9 cellular contexts compared by ENCODE assay signal in the genomic region with DNA sequence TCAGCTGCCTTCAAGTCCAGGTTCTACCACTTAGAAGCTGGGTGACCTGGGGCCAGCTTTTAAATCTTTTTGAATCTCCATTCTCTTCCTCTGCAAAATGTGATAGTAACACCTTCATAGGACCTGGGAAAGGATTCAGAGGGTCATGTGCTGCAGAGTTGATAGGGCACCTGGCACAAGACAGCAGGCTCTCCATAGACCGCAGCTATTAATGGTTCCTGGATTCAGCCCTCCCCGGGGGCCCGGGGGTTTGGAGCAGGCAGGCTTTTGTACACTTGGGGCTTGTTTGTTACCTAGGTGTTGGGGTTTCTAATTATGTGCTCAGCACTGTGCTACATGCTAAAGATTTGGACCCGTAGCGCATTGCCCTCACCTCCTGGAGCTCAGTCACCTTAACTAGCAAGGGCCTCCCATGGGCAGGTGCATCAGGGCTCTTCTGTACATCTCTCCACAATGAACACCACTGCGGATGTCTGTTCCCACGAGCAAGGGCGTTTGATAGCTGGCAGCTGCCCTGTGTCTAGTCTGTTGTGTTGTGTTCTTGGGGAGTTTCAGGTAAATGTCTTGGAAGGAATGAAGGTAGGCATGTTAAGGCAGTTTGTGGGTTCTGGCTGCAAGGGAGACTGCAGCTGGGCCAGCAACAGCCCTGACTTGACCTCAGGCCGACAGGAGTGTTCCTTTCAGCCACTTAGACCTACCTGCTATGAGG. TPM values are rescaled to one million over a fixed set of nuclear protein-coding genes. Genes with fewer than 3 reads are reported as not detected.
DNase-seq lines count a peak whose midpoint lies in the region; ATAC-seq and TF ChIP-seq lines count a peak whose summit lies in the region.
"Had no signal": no experiment of that assay in that cellular context is flagged by ENCODE, and none has a peak within 500 bp of the region (broad histone marks: within the 10 kb centered on the region; RNA-seq: fewer than 3 reads in every experiment).

No MANE protein-coding gene starts in this region.

- POLR2A ChIA-PET in CD8-positive, alpha-beta T cell (lab: Charles Lee): interaction anchor here (1.1 to 4.6 kb wide), 9 partner anchors 9 to 326 kb away, joined by 3 to 33 read pairs (median 6); no protein-coding TSS in a partner anchor
- POLR2A ChIA-PET in Panc1 (lab: Charles Lee): interaction anchor here (0.5 to 0.6 kb wide), 2 partner anchors 14 to 75 kb away, joined by 8 read pairs; no protein-coding TSS in a partner anchor

- H3K4me2 ChIP-seq in neuronal stem cell (ENCODE audit: insufficient read depth, low read length, poor library complexity, severe bottlenecking): peak overlapping the region; percentile 11

- no peak overlapping the region for H4K91ac ChIP-seq in neuronal stem cell (ENCODE audit: low read depth, low read length, poor library complexity)

- no peaks in the 10 kb centered on the region for H3K9me3 Mint-ChIP-seq in CD8-positive, alpha-beta T cell

- no peak overlapping the region for H3K14ac ChIP-seq in neuronal stem cell (ENCODE audit: low read length)

- peak in 1 of 7 experiments; percentile 60 for DNase-seq in CD8-positive, alpha-beta T cell
- DNase-seq in Panc1 (ENCODE audit: low read depth, low spot score): no peak
- DNase-seq in neuronal stem cell (ENCODE audit: low spot score): no peak
- DNase-seq in middle frontal gyrus (ENCODE audit: extremely low spot score, low spot score): no peak
- DNase-seq: NCI-H446 treated with DMSO at 0.1 percent for 48 hours had no signal

- no peak overlapping the region for H3K4ac ChIP-seq in neuronal stem cell (ENCODE audit: low read length)

- BruUV-seq in Panc1 (replicated peaks; lab: Mats Ljungman, UMichigan): no TSS peak

- peak overlapping the region; percentile 47 for H3K4me3 ChIP-seq in CD8-positive, alpha-beta T cell (ENCODE audit: low read depth, low read length)
- H3K4me3 ChIP-seq in Panc1 (ENCODE audit: low read depth in 2 of 2, low read length in 2 of 2) (peak overlapping the region; percentile 2 to 21; a peak in 3 of 4 replicates), esophagus (ENCODE audit: low read depth in 1 of 2, low read length in 2 of 2) (peak overlapping the region in 1 of 2 donors; percentile 20), neuronal stem cell (ENCODE audit: low read length in 2 of 2) (no peak overlapping the region)

- in situ Hi-C loops in Panc1 (cut with HindIII; ENCODE audit: low pct_unique_long_range_greater_than_20kb, low sequenced_read_pairs): no loop called here

- CTCF ChIA-PET in CD8-positive, alpha-beta T cell (lab: Charles Lee): interaction anchor here (0.9 to 4.6 kb wide), 7 partner anchors 9 to 70 kb away, joined by 4 to 41 read pairs (median 10); no protein-coding TSS in a partner anchor
- CTCF ChIA-PET in Panc1 (lab: Charles Lee): no interaction called here

- no peak overlapping the region for H2BK12ac ChIP-seq in neuronal stem cell (ENCODE audit: low read length)

- peak overlapping the region; percentile 82 for H3K4me3 Mint-ChIP-seq in CD8-positive, alpha-beta T cell

- no peak overlapping the region for H2AK5ac ChIP-seq in neuronal stem cell (ENCODE audit: low read depth, low read length)

- H2AFZ ChIP-seq in neuronal stem cell (ENCODE audit: low read length): no peak overlapping the region

- H4K8ac ChIP-seq in neuronal stem cell (ENCODE audit: low read depth, low read length): no peak overlapping the region

- no peaks in the 10 kb centered on the region for H3K27me3 Mint-ChIP-seq in CD8-positive, alpha-beta T cell (ENCODE audit: low read depth)

- peak overlapping the region; percentile 2 for H3K27ac ChIP-seq in CD8-positive, alpha-beta T cell (ENCODE audit: low read depth, low read length)
- peak overlapping the region; percentile 66; the same call in 1 of the 2 replicates for H3K27ac ChIP-seq in Panc1 (ENCODE audit: low read length)
- H3K27ac ChIP-seq in esophagus (ENCODE audit: low read depth in 2 of 2, low read length in 1 of 2): peak overlapping the region; percentile 36 to 81
- peak overlapping the region; percentile 47 for H3K27ac ChIP-seq in neuronal stem cell (replicated peaks; ENCODE audit: low read length)

- H2BK5ac ChIP-seq in neuronal stem cell (ENCODE audit: low read length): no peak overlapping the region

- H2BK120ac ChIP-seq in neuronal stem cell (ENCODE audit: low read depth, low read length): no peak overlapping the region

- intact Hi-C loops in CD8-positive, alpha-beta T cell (cut with DNase I, micrococcal nuclease): loop anchor here (1.0 to 5.0 kb wide), 3 partner anchors 8 to 34 kb away; no protein-coding TSS in a partner anchor
- intact Hi-C loops in Panc1 (cut with micrococcal nuclease; ENCODE audit: unreplicated experiment): no loop called here

- H3K23ac ChIP-seq in neuronal stem cell (ENCODE audit: low read depth, low read length, poor library complexity): no peak overlapping the region

- H3K27ac Mint-ChIP-seq in CD8-positive, alpha-beta T cell: peak overlapping the region; percentile 88

- 26 to 27% methylated on average over 9 of the region's 9 CpGs for WGBS in esophagus, 2 donors
- WGBS in neuronal stem cell (ENCODE audit: extremely low coverage in 2 of 2, insufficient read length in 2 of 2, insufficient replicate concordance in 1 of 2), 2 donors: no CpG with 5 or more reads among the region's 9 CpGs

- no peaks in the 10 kb centered on the region for H3K9me3 ChIP-seq in CD8-positive, alpha-beta T cell (ENCODE audit: low read length)
- H3K9me3 ChIP-seq in Panc1 (ENCODE audit: control insufficient read depth, insufficient read depth, low read depth, low read length): no peaks in the 10 kb centered on the region
- H3K9me3 ChIP-seq in esophagus (ENCODE audit: control insufficient read depth in 2 of 2, insufficient read depth in 1 of 2, low read depth in 1 of 2, low read length in 1 of 2): no peaks in the 10 kb centered on the region
- peaks cover 0 to 3% of the 10 kb centered on the region in 2 donors for H3K9me3 ChIP-seq in neuronal stem cell (replicated peaks in 1 of 2; ENCODE audit: control insufficient read depth in 2 of 2, insufficient read depth in 1 of 2, low read depth in 1 of 2, low read length in 2 of 2)

- no peak overlapping the region for H2BK15ac ChIP-seq in neuronal stem cell (ENCODE audit: low read length)

- no peak for TF ChIP-seq CTCF in CD8-positive, alpha-beta T cell (IDR thresholded peaks at IDR 0.05)
- no peak for TF ChIP-seq CTCF in Panc1 (IDR thresholded peaks at IDR 0.05)

- peak overlapping the region; percentile 30 for H3K18ac ChIP-seq in neuronal stem cell (ENCODE audit: low read length)

- H3K4me1 Mint-ChIP-seq in CD8-positive, alpha-beta T cell (ENCODE audit: low read depth): peaks cover 88% of the 10 kb centered on the region

- peaks cover 2% of the 10 kb centered on the region for H3K79me1 ChIP-seq in neuronal stem cell (ENCODE audit: low read depth, low read length)

- H3K36me3 ChIP-seq in CD8-positive, alpha-beta T cell (ENCODE audit: insufficient read depth, low read length): no peaks in the 10 kb centered on the region
- H3K36me3 ChIP-seq in Panc1 (ENCODE audit: control insufficient read depth, insufficient read depth, low read length) (no peaks in the 10 kb centered on the region), esophagus (ENCODE audit: control insufficient read depth in 2 of 2, insufficient read depth in 2 of 2, low read length in 1 of 2) (peaks cover 0 to 5% of the 10 kb centered on the region in 2 donors), neuronal stem cell (replicated peaks in 1 of 2; ENCODE audit: control insufficient read depth in 2 of 2, insufficient read depth in 2 of 2, low read length in 2 of 2) (peaks cover 0 to 63% of the 10 kb centered on the region in 2 donors)

- no peak overlapping the region for H3K9ac ChIP-seq in neuronal stem cell (ENCODE audit: low read depth, low read length, poor library complexity)

- H3K27me3 ChIP-seq in CD8-positive, alpha-beta T cell (ENCODE audit: insufficient read depth, low read length): no peaks in the 10 kb centered on the region
- H3K27me3 ChIP-seq in Panc1 (ENCODE audit: control insufficient read depth, insufficient read depth, low read length): no peaks in the 10 kb centered on the region
- H3K27me3 ChIP-seq in esophagus (ENCODE audit: control insufficient read depth in 1 of 2, insufficient read depth in 2 of 2, low read length in 2 of 2): no peaks in the 10 kb centered on the region
- no peaks in the 10 kb centered on the region for H3K27me3 ChIP-seq in neuronal stem cell (ENCODE audit: control insufficient read depth in 3 of 3, insufficient read depth in 3 of 3, low read depth in 1 of 3, low read length in 3 of 3)

- H3K36me3 Mint-ChIP-seq in CD8-positive, alpha-beta T cell: peaks cover 19% of the 10 kb centered on the region

- peaks cover 93% of the 10 kb centered on the region for H3K4me1 ChIP-seq in CD8-positive, alpha-beta T cell (ENCODE audit: insufficient read depth, low read length)
- peaks cover 77% of the 10 kb centered on the region for H3K4me1 ChIP-seq in Panc1 (ENCODE audit: control insufficient read depth, insufficient read depth, low read length)
- H3K4me1 ChIP-seq in esophagus (ENCODE audit: control insufficient read depth in 2 of 2, insufficient read depth in 2 of 2, low read length in 1 of 2): peaks cover 27 to 32% of the 10 kb centered on the region in 2 donors
- H3K4me1 ChIP-seq in neuronal stem cell (ENCODE audit: control insufficient read depth in 2 of 2, insufficient read depth in 1 of 2, low read depth in 1 of 2, low read length in 2 of 2): peaks cover 38 to 64% of the 10 kb centered on the region in 2 donors

- no peak for ATAC-seq in CD8-positive, alpha-beta T cell
- ATAC-seq in Panc1 (no peak), HG03342 (IDR thresholded peaks at IDR 0.05; ENCODE audit: unreplicated experiment) (no peak), GM21825 (IDR thresholded peaks at IDR 0.05; ENCODE audit: unreplicated experiment) (no peak), HG03460 (IDR thresholded peaks at IDR 0.05; ENCODE audit: unreplicated experiment) (no peak)

RNA-seq across cellular contexts. Expression of gene PRRC2B, which starts 12.1 kb away (rescaled TPM):
- total RNA-seq in CD8-positive, alpha-beta T cell: 100 to 1,000 TPM; 234 to 251 TPM
- total RNA-seq in Panc1 (2021; ENCODE audit: unreplicated experiment): 200 TPM
- 124 TPM for polyA plus RNA-seq in Panc1 (2012; ENCODE audit: insufficient read length)
- polyA plus RNA-seq in esophagus: 10 to 100 TPM; 26.8 to 60.0 TPM
- 108 TPM for polyA plus RNA-seq in neuronal stem cell (2013, experiment 1 of 2)
- 114 TPM for polyA plus RNA-seq in neuronal stem cell (2013, experiment 2 of 2)

Comparison
In these comparisons a context has a peak if more than half of its experiments do, and no peak if none do; other contexts are left out.
1. H3K27ac ChIP-seq: peak in every context shown above with its lines; median percentile 66 in Panc1; 58 in esophagus; 47 in neuronal stem cell; 2 in CD8-positive, alpha-beta T cell.
2. H3K4me3 ChIP-seq: peak in CD8-positive, alpha-beta T cell (single experiment) and Panc1 (2 of 2); none in neuronal stem cell (0 of 2).